ENCODE assay signal across 13 cellular contexts in genomic region chr2:74583504-74583903, GRCh38. TPM values are rescaled to one million over a fixed set of nuclear protein-coding genes. Genes with fewer than 3 reads are reported as not detected.
DNase-seq lines count a peak whose midpoint lies in the region; ATAC-seq, FAIRE-seq and TF ChIP-seq lines count a peak whose summit lies in the region.
"Had no signal": no experiment of that assay in that cellular context is flagged by ENCODE, and none has a peak within 500 bp of the region (broad histone marks: within the 10 kb centered on the region; RNA-seq: fewer than 3 reads in every experiment).

No MANE protein-coding gene starts in this region.

- H4K20me1 ChIP-seq in OCI-LY3 (ENCODE audit: insufficient read depth, low read length): no peaks in the 10 kb centered on the region

- no peaks in the 10 kb centered on the region for H3K36me3 Mint-ChIP-seq in osteocyte (ENCODE audit: unreplicated experiment)
- no peaks in the 10 kb centered on the region for H3K36me3 Mint-ChIP-seq in activated CD4-positive, alpha-beta T cell treated with anti-CD3 and anti-CD28 coated beads, Interleukin-2, amount 10 ng/mL, durations not matched to agents 7 days and 5 days (ENCODE audit: low read depth)

- H3K79me2 ChIP-seq in OCI-LY3 (ENCODE audit: low read length): no peaks in the 10 kb centered on the region

- no peak overlapping the region for H3K4me3 ChIP-seq in OCI-LY3 (ENCODE audit: low read length)
- H3K4me3 ChIP-seq: vagina had no signal

- no peaks in the 10 kb centered on the region for H3K9me3 ChIP-seq in OCI-LY3 (ENCODE audit: insufficient read depth, low read length)
- H3K9me3 ChIP-seq: vagina had no signal

- POLR2A ChIA-PET in activated CD4-positive, alpha-beta T cell treated with anti-CD3 and anti-CD28 coated beads, Interleukin-2, amount 10 ng/mL, durations not matched to agents 7 days and 5 days (lab: Charles Lee): no interaction called here

- ATAC-seq in GM21526 (IDR thresholded peaks at IDR 0.05; ENCODE audit: low FRiP score, unreplicated experiment): no peak

- H3K9me3 Mint-ChIP-seq in osteocyte (ENCODE audit: unreplicated experiment): no peaks in the 10 kb centered on the region
- H3K9me3 Mint-ChIP-seq in activated CD4-positive, alpha-beta T cell treated with anti-CD3 and anti-CD28 coated beads, Interleukin-2, amount 10 ng/mL, durations not matched to agents 7 days and 5 days: no peaks in the 10 kb centered on the region

- peak overlapping the region; percentile 47 for H3K27ac ChIP-seq in OCI-LY3 (ENCODE audit: low read length)
- H3K27ac ChIP-seq: vagina had no signal

- TF ChIP-seq CTCF in OCI-LY3 (IDR thresholded peaks at IDR 0.05; ENCODE audit: low read depth, low read length) (no peak), osteocyte (IDR thresholded peaks at IDR 0.05) (no peak), D721Med (IDR thresholded peaks at IDR 0.05; ENCODE audit: insufficient read depth, missing control alignments) (no peak)

- peak overlapping the region; percentile 60 for H3K4me2 ChIP-seq in OCI-LY3 (ENCODE audit: low read length)

- peaks cover 44% of the 10 kb centered on the region for H3K4me1 ChIP-seq in OCI-LY3 (ENCODE audit: low read length)
- H3K4me1 ChIP-seq: vagina had no signal

- no peaks in the 10 kb centered on the region for H3K27me3 ChIP-seq in OCI-LY3 (ENCODE audit: low read depth, low read length)
- H3K27me3 ChIP-seq: vagina had no signal

- H3K9ac ChIP-seq in OCI-LY3 (ENCODE audit: low read length): no peak overlapping the region

- DNase-seq in EL (peak; percentile 68), epidermal melanocyte (ENCODE audit: insufficient read length, low spot score) (peak; percentile 59), osteocyte (ENCODE audit: extremely low spot score, unreplicated experiment) (no peak), D721Med (ENCODE audit: insufficient read length, low spot score) (no peak), NCI-H446 (lab: John Stamatoyannopoulos, UW) (no peak)
- no peak for DNase-seq in activated CD4-positive, alpha-beta T cell treated with anti-CD3 and anti-CD28 coated beads, Interleukin-2, amount 10 ng/mL, durations not matched to agents 7 days and 5 days
- DNase-seq: activated CD4-positive, alpha-beta T cell treated with anti-CD3 and anti-CD28 coated beads, Interleukin-2, amount 50 U/mL, for 4 hours; activated naive CD4-positive, alpha-beta T cell treated with Interleukin-2 at 50 U/mL for 16 hours; NCI-H1105 treated with DMSO at 0.1 percent for 48 hours; NCI-H526 treated with DMSO at 0.1 percent for 48 hours had no signal

- H3K4me3 Mint-ChIP-seq in osteocyte (ENCODE audit: unreplicated experiment): no peak overlapping the region
- no peak overlapping the region for H3K4me3 Mint-ChIP-seq in activated CD4-positive, alpha-beta T cell treated with anti-CD3 and anti-CD28 coated beads, Interleukin-2, amount 10 ng/mL, durations not matched to agents 7 days and 5 days

- peak overlapping the region; percentile 95 for H3K27ac Mint-ChIP-seq in osteocyte (ENCODE audit: unreplicated experiment)
- H3K27ac Mint-ChIP-seq in activated CD4-positive, alpha-beta T cell treated with anti-CD3 and anti-CD28 coated beads, Interleukin-2, amount 10 ng/mL, durations not matched to agents 7 days and 5 days: no peak overlapping the region

- CTCF ChIA-PET in activated CD4-positive, alpha-beta T cell treated with anti-CD3 and anti-CD28 coated beads, Interleukin-2, amount 10 ng/mL, durations not matched to agents 7 days and 5 days (lab: Charles Lee): interaction anchor here (1.0 to 8.3 kb wide), 12 partner anchors 8 to 757 kb away, joined by 3 to 56 read pairs (median 3); partner anchors contain the start of genes AUP1, DQX1, HTRA2 and WBP1

- H2AFZ ChIP-seq in OCI-LY3 (ENCODE audit: low read depth, low read length): no peak overlapping the region

- no peak for FAIRE-seq in D721Med (lab: Jason Lieb, UNC)

- no peaks in the 10 kb centered on the region for H3K27me3 Mint-ChIP-seq in osteocyte (ENCODE audit: unreplicated experiment)
- H3K27me3 Mint-ChIP-seq in activated CD4-positive, alpha-beta T cell treated with anti-CD3 and anti-CD28 coated beads, Interleukin-2, amount 10 ng/mL, durations not matched to agents 7 days and 5 days: no peaks in the 10 kb centered on the region

- peaks cover 23% of the 10 kb centered on the region for H3K4me1 Mint-ChIP-seq in osteocyte (ENCODE audit: unreplicated experiment)
- peaks cover 30% of the 10 kb centered on the region for H3K4me1 Mint-ChIP-seq in activated CD4-positive, alpha-beta T cell treated with anti-CD3 and anti-CD28 coated beads, Interleukin-2, amount 10 ng/mL, durations not matched to agents 7 days and 5 days

- H3K36me3 ChIP-seq in OCI-LY3 (replicated peaks; ENCODE audit: low read depth, low read length): no peaks in the 10 kb centered on the region
- H3K36me3 ChIP-seq: vagina had no signal

RNA-seq across cellular contexts. Expression of gene DOK1, which starts 29.0 kb away (rescaled TPM):
- total RNA-seq in osteocyte: 15.8 and 17.7 TPM in 2 replicates
- 10 to 100 TPM; 28.0 to 34.4 TPM for total RNA-seq in activated CD4-positive, alpha-beta T cell treated with anti-CD3 and anti-CD28 coated beads, Interleukin-2, amount 10 ng/mL, durations not matched to agents 7 days and 5 days

RNA-seq across cellular contexts. Expression of gene LOXL3, which starts 29.8 kb away (rescaled TPM):
- 58.1 and 62.1 TPM in 2 replicates for total RNA-seq in osteocyte
- under 1 TPM; 0.12 to 0.15 TPM for total RNA-seq in activated CD4-positive, alpha-beta T cell treated with anti-CD3 and anti-CD28 coated beads, Interleukin-2, amount 10 ng/mL, durations not matched to agents 7 days and 5 days

RNA-seq across cellular contexts. Expression of gene HTRA2, which starts 53.8 kb away (rescaled TPM):
- total RNA-seq in osteocyte: 32.0 and 32.3 TPM in 2 replicates
- 10 to 100 TPM; 41.6 to 45.8 TPM for total RNA-seq in activated CD4-positive, alpha-beta T cell treated with anti-CD3 and anti-CD28 coated beads, Interleukin-2, amount 10 ng/mL, durations not matched to agents 7 days and 5 days

RNA-seq across cellular contexts. Expression of gene AUP1, which starts 54.0 kb away (rescaled TPM):
- total RNA-seq in osteocyte: 96.3 and 97.1 TPM in 2 replicates
- total RNA-seq in activated CD4-positive, alpha-beta T cell treated with anti-CD3 and anti-CD28 coated beads, Interleukin-2, amount 10 ng/mL, durations not matched to agents 7 days and 5 days: 100 to 1,000 TPM; 116 to 136 TPM

RNA-seq across cellular contexts. Expression of gene DQX1, which starts 57.5 kb away (rescaled TPM):
- total RNA-seq in osteocyte: 0.26 and 0.32 TPM in 2 replicates
- total RNA-seq in activated CD4-positive, alpha-beta T cell treated with anti-CD3 and anti-CD28 coated beads, Interleukin-2, amount 10 ng/mL, durations not matched to agents 7 days and 5 days: under 1 TPM; 0.25 to 0.52 TPM

Comparison
In these comparisons a context has a peak if more than half of its experiments do, and no peak if none do; other contexts are left out.
1. DNase-seq: peak in EL (single experiment) and epidermal melanocyte (single experiment); none in osteocyte (single experiment), D721Med (single experiment), activated CD4-positive, alpha-beta T cell treated with anti-CD3 and anti-CD28 coated beads, Interleukin-2, amount 10 ng/mL, durations not matched to agents 7 days and 5 days (single experiment) and NCI-H446 (0 of 2).
2. RNA of gene LOXL3, which starts 29.8 kb away (total RNA-seq): 58.1 to 62.1 TPM in osteocyte; 0.12 to 0.15 TPM in activated CD4-positive, alpha-beta T cell treated with anti-CD3 and anti-CD28 coated beads, Interleukin-2, amount 10 ng/mL, durations not matched to agents 7 days and 5 days; every median in the first group is over 10 times any median in the second.